ENCODE assay signal across 20 cellular contexts in genomic region chr12:13210022-13210539, GRCh38. TPM values are rescaled to one million over a fixed set of nuclear protein-coding genes. Genes with fewer than 3 reads are reported as not detected.
DNase-seq lines count a peak whose midpoint lies in the region; ATAC-seq, FAIRE-seq and TF ChIP-seq lines count a peak whose summit lies in the region.
"Had no signal": no experiment of that assay in that cellular context is flagged by ENCODE, and none has a peak within 500 bp of the region (broad histone marks: within the 10 kb centered on the region; RNA-seq: fewer than 3 reads in every experiment).

No MANE protein-coding gene starts in this region.

- H3K27ac ChIP-seq in A549 (peak overlapping the region; percentile 12 to 33; a peak in 4 of 6 replicates), breast epithelium (peak overlapping the region; percentile 11 to 59), hepatocyte (no peak overlapping the region)
- H3K27ac ChIP-seq: body of pancreas, right lobe of liver had no signal

- H3K4me3 ChIP-seq in A549 (no peak overlapping the region), breast epithelium (no peak overlapping the region), hepatocyte (no peak overlapping the region)
- H3K4me3 ChIP-seq: body of pancreas, heart left ventricle, right lobe of liver, SJSA1 had no signal

- no peaks in the 10 kb centered on the region for H3K27me3 ChIP-seq in breast epithelium
- no peaks in the 10 kb centered on the region for H3K27me3 ChIP-seq in hepatocyte
- H3K27me3 ChIP-seq: body of pancreas, heart left ventricle, right lobe of liver, SJSA1 had no signal

- DNase-seq in A549 (ENCODE audit: low read depth in 1 of 2, low spot score in 1 of 2) (no peak), HFFc6 (no peak), breast epithelium (ENCODE audit: low spot score in 2 of 2) (no peak), lung microvascular endothelial cell (ENCODE audit: low read depth in 2 of 2) (peak; percentile 39 to 50), hepatocyte (ENCODE audit: low spot score) (no peak), HuH-7.5 (ENCODE audit: low spot score) (no peak)
- DNase-seq: activated CD4-positive, CD25-positive, alpha-beta regulatory T cell treated with anti-CD3 and anti-CD28 coated beads, Interleukin-2, amount 50 U/mL, for 72 hours; activated naive CD4-positive, alpha-beta T cell treated with Interleukin-2 at 50 U/mL for 16 hours; body of pancreas; heart left ventricle; NCI-H2081; nucleus accumbens; right lobe of liver; substantia nigra; T1000 had no signal

- no peaks in the 10 kb centered on the region for H3K79me2 ChIP-seq in hepatocyte

- peaks cover 59% of the 10 kb centered on the region for H3K4me1 ChIP-seq in A549
- peaks cover 3 to 30% of the 10 kb centered on the region in 2 donors for H3K4me1 ChIP-seq in breast epithelium
- peaks cover 31% of the 10 kb centered on the region for H3K4me1 ChIP-seq in hepatocyte (ENCODE audit: insufficient read depth)
- H3K4me1 ChIP-seq: right lobe of liver had no signal

- 100% methylated on average over 1 of the region's 1 CpG for WGBS in A549 (ENCODE audit: missing lambda C conversion rate)
- 92% methylated on average over 1 of the region's 1 CpG for WGBS in hepatocyte (ENCODE audit: low lambda C conversion rate, missing lambda C conversion rate)

- POLR2A ChIA-PET in A549 (lab: Yijun Ruan, JAX): no interaction called here

- H3K4me3 Mint-ChIP-seq in HFFc6: peak overlapping the region; percentile 75

- TF ChIP-seq POLR2A in A549 (IDR thresholded peaks at IDR 0.05; ENCODE audit: low read length) (no peak), breast epithelium (IDR thresholded peaks at IDR 0.05) (no peak)

- CTCF ChIA-PET in A549 (lab: Yijun Ruan, JAX): interaction anchor here (1.0 to 16.5 kb wide), 15 partner anchors 10 to 957 kb away, joined by 3 to 189 read pairs (median 16); partner anchors contain the start of genes DDX47, EMP1 and GSG1

- H3K9me3 ChIP-seq in A549 (no peaks in the 10 kb centered on the region), breast epithelium (no peaks in the 10 kb centered on the region), hepatocyte (ENCODE audit: low read depth) (no peaks in the 10 kb centered on the region)
- H3K9me3 ChIP-seq: body of pancreas, heart left ventricle, right lobe of liver, SJSA1 had no signal

- H2AFZ ChIP-seq in hepatocyte: no peak overlapping the region

- ATAC-seq in A549: no peak
- ATAC-seq in GM19455 (IDR thresholded peaks at IDR 0.05; ENCODE audit: unreplicated experiment): no peak
- no peak for ATAC-seq in GM19395 (IDR thresholded peaks at IDR 0.05; ENCODE audit: unreplicated experiment)
- ATAC-seq: body of pancreas had no signal

- H3K4me1 Mint-ChIP-seq in HFFc6 (ENCODE audit: low read depth): peaks cover 91% of the 10 kb centered on the region

- TF ChIP-seq CTCF in A549 (IDR thresholded peaks at IDR 0.05): no peak
- TF ChIP-seq CTCF in HFFc6 (IDR thresholded peaks at IDR 0.05): no peak
- TF ChIP-seq CTCF in breast epithelium (IDR thresholded peaks at IDR 0.05): no peak
- TF ChIP-seq CTCF in hepatocyte (IDR thresholded peaks at IDR 0.05; ENCODE audit: poor library complexity): no peak

- H3K9me2 ChIP-seq in hepatocyte (replicated peaks; ENCODE audit: insufficient read depth): no peaks in the 10 kb centered on the region

- no peaks in the 10 kb centered on the region for H3K36me3 ChIP-seq in breast epithelium
- no peaks in the 10 kb centered on the region for H3K36me3 ChIP-seq in hepatocyte (replicated peaks; ENCODE audit: insufficient read depth, low read depth)
- H3K36me3 ChIP-seq: right lobe of liver had no signal

- peaks cover 51% of the 10 kb centered on the region for H3K36me3 Mint-ChIP-seq in HFFc6 (ENCODE audit: low read depth)
- H3K36me3 Mint-ChIP-seq: IgD-negative memory B cell had no signal

- no peak for TF ChIP-seq RAD21 in A549 (conservative IDR thresholded peaks at IDR 0.05 in 1 of 2, IDR thresholded peaks at IDR 0.05 in 1 of 2)

- no peaks in the 10 kb centered on the region for H4K20me1 ChIP-seq in hepatocyte (ENCODE audit: insufficient read depth, poor library complexity, severe bottlenecking)

- peaks cover 16% of the 10 kb centered on the region for H3K27me3 Mint-ChIP-seq in HFFc6 (ENCODE audit: insufficient read depth)

- peak; percentile 74 for FAIRE-seq in A549 (lab: Jason Lieb, UNC)
- FAIRE-seq: islet of Langerhans had no signal

- intact Hi-C loops in breast epithelium (cut with DNase I; ENCODE audit: low total_unique reads): no loop called here

- H3K9me3 Mint-ChIP-seq in HFFc6: no peaks in the 10 kb centered on the region
- H3K9me3 Mint-ChIP-seq: IgD-negative memory B cell had no signal

- H3K4me2 ChIP-seq in A549 (no peak overlapping the region), hepatocyte (no peak overlapping the region)

- H3K27ac Mint-ChIP-seq in HFFc6: peak overlapping the region; percentile 98
- H3K27ac Mint-ChIP-seq: IgD-negative memory B cell had no signal

- no peak for TF ChIP-seq EP300 in A549 (IDR thresholded peaks at IDR 0.05)

TF ChIP-seq in A549, 52 proteins besides CTCF, POLR2A, EP300 and RAD21:
- TF ChIP-seq FOSB (CRISPR knock-in tag; IDR thresholded peaks at IDR 0.05): 0 out of 2 replicates have a peak, but pooled peaks have one; percentile 10
- no peak for TF ChIP-seq EHMT2 (IDR thresholded peaks at IDR 0.05; ENCODE audit: low read depth)
- no peak for TF ChIP-seq JUNB (IDR thresholded peaks at IDR 0.05)

RNA-seq across cellular contexts. Expression of gene EMP1, which starts 13.6 kb away (rescaled TPM):
- polyA plus RNA-seq in A549 (2011; rRNA removed) (21.2 and 25.5 TPM in 2 replicates), A549 (2017; fragmentation: RNase III; extraction: RNeasy Plus Mini Kit Qiagen cat#74134 plus additional on column Dnase treatment) (17.3 to 27.0 TPM (median 19.2 TPM) in 3 replicates), hepatocyte (51.1 and 52.6 TPM in 2 replicates)
- polyA plus RNA-seq in A549 (2012; cell fraction: cytosol; rRNA removed): 21.6 and 34.9 TPM in 2 replicates
- polyA plus RNA-seq in A549 (2012; cell fraction: nucleus; rRNA removed): 51.4 and 74.9 TPM in 2 replicates
- polyA minus RNA-seq in A549 (2011; rRNA and poly(A)+ RNA removed): 32.7 and 49.1 TPM in 2 replicates
- total RNA-seq in HFFc6 (2021; fragmentation: NEBNext Ultra II Directional; extraction: Animal tissue kit (Norgen Biotek cat#: 25700)): 100 to 1,000 TPM; 217 to 417 (median 356) TPM
- total RNA-seq in breast epithelium (100 to 1,000 TPM; 207 to 759 (median 444) TPM), lung microvascular endothelial cell (58.4 and 83.3 TPM in 2 replicates), hepatocyte (39.9 and 67.3 TPM in 2 replicates)
- polyA plus RNA-seq: IgD-negative memory B cell had no signal

Comparison
In these comparisons a context has a peak if more than half of its experiments do, and no peak if none do; other contexts are left out.
1. DNase-seq: peak in lung microvascular endothelial cell (2 of 2); none in A549 (0 of 2), HFFc6 (single experiment), breast epithelium (0 of 2), hepatocyte (single experiment) and HuH-7.5 (single experiment).